Comparison of ENCODE assay signal across 9 cellular contexts in the genomic region with DNA sequence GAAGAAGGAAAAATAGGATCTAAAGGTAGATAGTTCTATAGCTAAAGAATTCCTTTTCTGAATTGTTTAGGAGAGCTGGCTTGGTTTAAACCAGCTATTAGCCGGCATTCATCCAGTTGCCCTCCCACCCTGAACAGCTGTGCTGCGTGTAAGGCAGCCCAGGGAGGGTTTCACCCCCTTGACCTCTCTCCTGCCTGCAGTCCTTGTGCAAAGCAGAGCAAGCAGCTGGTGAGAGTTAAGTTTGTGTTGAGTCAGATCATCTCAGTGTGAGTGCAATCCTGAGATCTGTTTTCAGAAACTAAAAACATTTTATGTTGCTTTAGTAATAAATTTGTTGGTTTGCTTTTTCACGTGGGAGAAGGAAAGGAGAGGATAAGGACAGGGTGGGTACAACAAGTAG. TPM values are rescaled to one million over a fixed set of nuclear protein-coding genes. Genes with fewer than 3 reads are reported as not detected.
DNase-seq lines count a peak whose midpoint lies in the region; ATAC-seq, FAIRE-seq and TF ChIP-seq lines count a peak whose summit lies in the region.
"Had no signal": no experiment of that assay in that cellular context is flagged by ENCODE, and none has a peak within 500 bp of the region (broad histone marks: within the 10 kb centered on the region; RNA-seq: fewer than 3 reads in every experiment).

No MANE protein-coding gene starts in this region.

- H3K4me3 Mint-ChIP-seq in activated T-helper 2 cell treated with anti-CD3 and anti-CD28 coated beads, Interferon-gamma antibody, Interleukin-2, Interleukin-4, amounts not matched to agents 10 μg/mL and 5 μg/mL and 100 μg/mL, durations not matched to agents 14 hours and 24 hours and 36 hours (ENCODE audit: low read depth): no peak overlapping the region

- H3K4me1 Mint-ChIP-seq in activated T-helper 2 cell treated with anti-CD3 and anti-CD28 coated beads, Interferon-gamma antibody, Interleukin-2, Interleukin-4, amounts not matched to agents 10 μg/mL and 5 μg/mL and 100 μg/mL, durations not matched to agents 14 hours and 24 hours and 36 hours (ENCODE audit: low read depth): peaks cover 41% of the 10 kb centered on the region

- no peak for TF ChIP-seq CTCF in GM10266 (IDR thresholded peaks at IDR 0.05; ENCODE audit: control insufficient read depth, insufficient read depth, low read depth, missing control alignments)

- H3K4me3 ChIP-seq in right cardiac atrium (ENCODE audit: low read length): no peak overlapping the region

- H3K9me3 ChIP-seq in right cardiac atrium (ENCODE audit: control insufficient read depth, low read length): no peaks in the 10 kb centered on the region

- H3K27ac Mint-ChIP-seq in activated T-helper 2 cell treated with anti-CD3 and anti-CD28 coated beads, Interferon-gamma antibody, Interleukin-2, Interleukin-4, amounts not matched to agents 10 μg/mL and 5 μg/mL and 100 μg/mL, durations not matched to agents 14 hours and 24 hours and 36 hours: peak overlapping the region; percentile 55

- no peaks in the 10 kb centered on the region for H3K27me3 ChIP-seq in right cardiac atrium (ENCODE audit: control insufficient read depth, insufficient read depth)

- DNase-seq in HT-29 (ENCODE audit: low spot score) (peak; percentile 41), right cardiac atrium (peak in 2 of 3 donors; percentile 61 to 71), stromal cell of bone marrow (ENCODE audit: low read depth) (peak; percentile 87), urothelium cell line (ENCODE audit: low spot score) (no peak), GM10266 (ENCODE audit: extremely low spot score) (no peak)
- no peak for DNase-seq in activated T-helper 2 cell treated with anti-CD3 and anti-CD28 coated beads, Interferon-gamma antibody, Interleukin-2, Interleukin-4, amounts not matched to agents 10 μg/mL and 5 μg/mL and 100 μg/mL, durations not matched to agents 14 hours and 24 hours and 36 hours (ENCODE audit: low spot score)
- DNase-seq: activated gamma-delta T cell treated with Interleukin-2 at 50 U/mL for 16 hours had no signal

- H3K27me3 Mint-ChIP-seq in activated T-helper 2 cell treated with anti-CD3 and anti-CD28 coated beads, Interferon-gamma antibody, Interleukin-2, Interleukin-4, amounts not matched to agents 10 μg/mL and 5 μg/mL and 100 μg/mL, durations not matched to agents 14 hours and 24 hours and 36 hours (ENCODE audit: low read depth): no peaks in the 10 kb centered on the region

- H3K9me3 Mint-ChIP-seq in activated T-helper 2 cell treated with anti-CD3 and anti-CD28 coated beads, Interferon-gamma antibody, Interleukin-2, Interleukin-4, amounts not matched to agents 10 μg/mL and 5 μg/mL and 100 μg/mL, durations not matched to agents 14 hours and 24 hours and 36 hours: no peaks in the 10 kb centered on the region

- peaks cover 50% of the 10 kb centered on the region for H3K36me3 Mint-ChIP-seq in activated T-helper 2 cell treated with anti-CD3 and anti-CD28 coated beads, Interferon-gamma antibody, Interleukin-2, Interleukin-4, amounts not matched to agents 10 μg/mL and 5 μg/mL and 100 μg/mL, durations not matched to agents 14 hours and 24 hours and 36 hours (ENCODE audit: low read depth)

- H3K4me1 ChIP-seq in right cardiac atrium (ENCODE audit: control insufficient read depth, insufficient read depth, low read length): peaks cover 6% of the 10 kb centered on the region

- ATAC-seq in right cardiac atrium (peak; percentile 39 to 59), esophagus mucosa (no peak)

- intact Hi-C loops in activated T-helper 2 cell treated with anti-CD3 and anti-CD28 coated beads, Interferon-gamma antibody, Interleukin-2, Interleukin-4, amounts not matched to agents 10 μg/mL and 5 μg/mL and 100 μg/mL, durations not matched to agents 14 hours and 24 hours and 36 hours (cut with micrococcal nuclease): no loop called here
- intact Hi-C loops in right cardiac atrium (cut with DNase I): no loop called here

- no peak for FAIRE-seq in urothelium cell line (lab: Jason Lieb, UNC)

- H3K27ac ChIP-seq in right cardiac atrium (ENCODE audit: low read length): no peak overlapping the region
- H3K27ac ChIP-seq: HL-60 had no signal

- 47% methylated on average over 3 of the region's 3 CpGs for WGBS in right cardiac atrium

RNA-seq across cellular contexts. Expression of a gene that starts 13.0 kb away (rescaled TPM):
- total RNA-seq in HT-29 (2014; rRNA removed; shearing (Covaris generic)): 88.1 and 94.8 TPM in 2 replicates
- total RNA-seq in activated T-helper 2 cell treated with anti-CD3 and anti-CD28 coated beads, Interferon-gamma antibody, Interleukin-2, Interleukin-4, amounts not matched to agents 10 μg/mL and 5 μg/mL and 100 μg/mL, durations not matched to agents 14 hours and 24 hours and 36 hours: 11.3 and 11.9 TPM in 2 replicates
- total RNA-seq in right cardiac atrium (10 to 100 TPM in 1 of 4 donors, 1 to 10 TPM in 3; 6.3 to 16.1 (median 7.0) TPM), esophagus mucosa (15.2 TPM)
- 5.8 TPM for polyA plus RNA-seq in right cardiac atrium

RNA-seq across cellular contexts. Expression of a gene that starts 13.9 kb away (rescaled TPM):
- 17.3 and 17.9 TPM in 2 replicates for total RNA-seq in HT-29 (2014; rRNA removed; shearing (Covaris generic))
- total RNA-seq in activated T-helper 2 cell treated with anti-CD3 and anti-CD28 coated beads, Interferon-gamma antibody, Interleukin-2, Interleukin-4, amounts not matched to agents 10 μg/mL and 5 μg/mL and 100 μg/mL, durations not matched to agents 14 hours and 24 hours and 36 hours: 10.2 and 10.5 TPM in 2 replicates
- total RNA-seq in right cardiac atrium (1 to 10 TPM; 6.1 to 8.7 (median 6.4) TPM), esophagus mucosa (7.1 TPM)
- polyA plus RNA-seq in right cardiac atrium: 5.0 TPM

RNA-seq across cellular contexts. Expression of a gene that starts 46.5 kb away (rescaled TPM):
- total RNA-seq in HT-29 (2014; rRNA removed; shearing (Covaris generic)): 365 and 392 TPM in 2 replicates
- total RNA-seq in activated T-helper 2 cell treated with anti-CD3 and anti-CD28 coated beads, Interferon-gamma antibody, Interleukin-2, Interleukin-4, amounts not matched to agents 10 μg/mL and 5 μg/mL and 100 μg/mL, durations not matched to agents 14 hours and 24 hours and 36 hours: 67.8 and 77.6 TPM in 2 replicates
- 100 to 1,000 TPM; 122 to 128 (median 126) TPM for total RNA-seq in right cardiac atrium
- 162 TPM for polyA plus RNA-seq in right cardiac atrium
- 52.0 TPM for total RNA-seq in esophagus mucosa

Comparison
In these comparisons a context has a peak if more than half of its experiments do, and no peak if none do; other contexts are left out.
1. DNase-seq: peak in HT-29 (single experiment), right cardiac atrium (2 of 3) and stromal cell of bone marrow (single experiment); none in activated T-helper 2 cell treated with anti-CD3 and anti-CD28 coated beads, Interferon-gamma antibody, Interleukin-2, Interleukin-4, amounts not matched to agents 10 μg/mL and 5 μg/mL and 100 μg/mL, durations not matched to agents 14 hours and 24 hours and 36 hours (single experiment), urothelium cell line (single experiment) and GM10266 (single experiment).